Comparison of ENCODE assay signal across 21 cellular contexts in the genomic region with DNA sequence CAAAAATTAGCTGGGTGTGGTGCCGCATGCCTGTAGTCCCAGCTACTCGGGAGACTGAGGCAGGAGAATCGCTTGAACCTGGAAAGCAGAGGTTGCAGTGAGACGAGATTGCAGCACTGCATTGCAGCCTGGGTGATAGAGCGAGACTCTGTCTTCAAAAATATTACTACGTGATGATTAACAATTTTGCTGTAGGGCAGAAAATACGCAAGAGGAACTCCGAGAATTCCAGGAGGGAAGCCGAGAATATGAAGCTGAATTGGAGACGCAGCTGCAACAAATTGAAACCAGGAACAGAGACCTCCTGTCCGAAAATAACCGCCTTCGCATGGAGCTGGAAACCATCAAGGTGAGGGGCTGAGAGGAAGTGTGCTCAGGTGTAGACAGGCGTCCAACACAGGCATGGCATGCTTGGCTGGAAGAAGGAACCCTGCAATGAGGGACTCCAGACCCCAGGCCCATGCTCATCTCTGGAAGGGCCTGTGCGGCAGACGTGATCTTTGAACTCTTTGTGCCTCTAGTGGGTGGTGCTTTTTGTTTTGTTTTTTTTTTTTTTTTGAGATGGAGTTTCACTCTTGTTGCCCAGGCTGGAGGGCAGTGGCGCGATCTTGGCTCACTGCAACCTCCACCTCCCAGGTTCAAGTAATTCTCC.
"Had no signal": no experiment of that assay in that cellular context is flagged by ENCODE, and none has a peak within 500 bp of the region (broad histone marks: within the 10 kb centered on the region; RNA-seq: fewer than 3 reads in every experiment).

No MANE protein-coding gene starts in this region.

- H3K4me1 ChIP-seq: pancreas had no signal

- H3K27ac ChIP-seq: coronary artery, gastrocnemius medialis, heart right ventricle, lower lobe of right lung, pancreas, tibial nerve had no signal

- H3K9me3 ChIP-seq: gastrocnemius medialis, heart right ventricle, lower lobe of right lung, pancreas, tibial nerve had no signal

- H3K27ac Mint-ChIP-seq: memory B cell; natural killer cell treated with Interleukin-12 subunit alpha and Interleukin-12 subunit beta and Interleukin-15 and Interleukin-18, amount 100 ng/mL, for 72 hours; progenitor cell of endocrine pancreas; stimulated activated effector memory CD8-positive, alpha-beta T cell treated with anti-CD3 and anti-CD28 coated beads, Interleukin-12 subunit alpha, Interleukin-12 subunit beta, amount 100 ng/mL, for 72 hours had no signal

- ATAC-seq: esophagus mucosa; gastrocnemius medialis; heart right ventricle; lower lobe of right lung; natural killer cell treated with Interleukin-12 subunit alpha and Interleukin-12 subunit beta and Interleukin-15 and Interleukin-18, amount 100 ng/mL, for 72 hours; pancreas; right cardiac atrium; stimulated activated effector memory CD8-positive, alpha-beta T cell treated with anti-CD3 and anti-CD28 coated beads, Interleukin-12 subunit alpha, Interleukin-12 subunit beta, amount 100 ng/mL, for 72 hours; stimulated activated naive CD8-positive, alpha-beta T cell treated with anti-CD3 and anti-CD28 coated beads, Interleukin-15, Interleukin-2, amounts not matched to agents 100 U/mL and 50 U/mL, for 24 hours had no signal

- H3K27me3 ChIP-seq: gastrocnemius medialis, heart right ventricle, pancreas, tibial nerve had no signal

- H3K4me3 Mint-ChIP-seq: memory B cell; natural killer cell treated with Interleukin-12 subunit alpha and Interleukin-12 subunit beta and Interleukin-15 and Interleukin-18, amount 100 ng/mL, for 72 hours; stimulated activated effector memory CD8-positive, alpha-beta T cell treated with anti-CD3 and anti-CD28 coated beads, Interleukin-12 subunit alpha, Interleukin-12 subunit beta, amount 100 ng/mL, for 72 hours had no signal

- H3K27me3 Mint-ChIP-seq: memory B cell; natural killer cell treated with Interleukin-12 subunit alpha and Interleukin-12 subunit beta and Interleukin-15 and Interleukin-18, amount 100 ng/mL, for 72 hours; progenitor cell of endocrine pancreas had no signal

- H3K4me3 ChIP-seq: coronary artery, gastrocnemius medialis, heart right ventricle, lower lobe of right lung, pancreas, smooth muscle cell, tibial nerve had no signal

- H3K9me3 Mint-ChIP-seq: memory B cell; natural killer cell treated with Interleukin-12 subunit alpha and Interleukin-12 subunit beta and Interleukin-15 and Interleukin-18, amount 100 ng/mL, for 72 hours; stimulated activated effector memory CD8-positive, alpha-beta T cell treated with anti-CD3 and anti-CD28 coated beads, Interleukin-12 subunit alpha, Interleukin-12 subunit beta, amount 100 ng/mL, for 72 hours had no signal

- DNase-seq: effector CD4-positive, alpha-beta T cell; gastrocnemius medialis; heart right ventricle; hypothalamus; kidney glomerular epithelial cell; lower lobe of right lung; midbrain; occipital lobe; pancreas; right cardiac atrium; stimulated activated CD4-positive, alpha-beta T cell treated with anti-CD3 and anti-CD28 coated beads, Interleukin-4, amount 100 ng/mL, for 1 hour; stimulated activated CD8-positive, alpha-beta memory T cell treated with anti-CD3 and anti-CD28 coated beads, Interleukin-4, amount 100 ng/mL, for 48 hours; stimulated activated naive CD8-positive, alpha-beta T cell treated with anti-CD3 and anti-CD28 coated beads, Interleukin-15, Interleukin-2, amounts not matched to agents 100 U/mL and 50 U/mL, for 24 hours had no signal
